24 cellular contexts compared by ENCODE assay signal in genomic region chr5:11814373-11814772, GRCh38.
"Had no signal": no experiment of that assay in that cellular context is flagged by ENCODE, and none has a peak within 500 bp of the region (broad histone marks: within the 10 kb centered on the region; RNA-seq: fewer than 3 reads in every experiment).

No MANE protein-coding gene starts in this region.

- ATAC-seq: esophagus mucosa, gastrocnemius medialis, heart right ventricle, left cardiac atrium, left lung, left ventricle myocardium superior, lower lobe of right lung, mucosa of descending colon had no signal

- H3K27ac Mint-ChIP-seq: endodermal cell, mesothelial cell of epicardium had no signal

- H3K4me3 ChIP-seq: coronary artery, esophagus squamous epithelium, gastrocnemius medialis, heart right ventricle, left lung, lower lobe of right lung, mucosa of descending colon had no signal

- H3K27ac ChIP-seq: coronary artery, dorsolateral prefrontal cortex, epithelial cell of prostate, esophagus squamous epithelium, gastrocnemius medialis, heart right ventricle, left lung, lower lobe of right lung had no signal

- H3K36me3 Mint-ChIP-seq: mesothelial cell of epicardium had no signal

- H3K9me3 ChIP-seq: esophagus squamous epithelium, gastrocnemius medialis, heart right ventricle, lower lobe of right lung, mucosa of descending colon had no signal

- H3K9me3 Mint-ChIP-seq: endodermal cell, mesothelial cell of epicardium had no signal

- H3K27me3 ChIP-seq: dorsolateral prefrontal cortex, esophagus squamous epithelium, gastrocnemius medialis, heart right ventricle, left lung had no signal

- DNase-seq: dermis blood vessel endothelial cell; effector CD4-positive, alpha-beta T cell; effector memory CD4-positive, alpha-beta T cell; endodermal cell; erythroblast; esophagus squamous epithelium; foreskin fibroblast; foreskin melanocyte; gastrocnemius medialis; glutamatergic neuron; head of caudate nucleus; heart right ventricle; hippocampal formation; left cardiac atrium; left lung; left ventricle myocardium superior; lower lobe of right lung; mesenchymal stem cell; mucosa of descending colon had no signal

- H3K4me3 Mint-ChIP-seq: endodermal cell, mesothelial cell of epicardium had no signal

- H3K4me1 ChIP-seq: esophagus squamous epithelium, gastrocnemius medialis, heart right ventricle, left lung, lower lobe of right lung had no signal

- H3K36me3 ChIP-seq: esophagus squamous epithelium, gastrocnemius medialis, heart right ventricle, left lung, lower lobe of right lung had no signal

- H3K4me1 Mint-ChIP-seq: endodermal cell, mesothelial cell of epicardium had no signal
